In the genomic region with DNA sequence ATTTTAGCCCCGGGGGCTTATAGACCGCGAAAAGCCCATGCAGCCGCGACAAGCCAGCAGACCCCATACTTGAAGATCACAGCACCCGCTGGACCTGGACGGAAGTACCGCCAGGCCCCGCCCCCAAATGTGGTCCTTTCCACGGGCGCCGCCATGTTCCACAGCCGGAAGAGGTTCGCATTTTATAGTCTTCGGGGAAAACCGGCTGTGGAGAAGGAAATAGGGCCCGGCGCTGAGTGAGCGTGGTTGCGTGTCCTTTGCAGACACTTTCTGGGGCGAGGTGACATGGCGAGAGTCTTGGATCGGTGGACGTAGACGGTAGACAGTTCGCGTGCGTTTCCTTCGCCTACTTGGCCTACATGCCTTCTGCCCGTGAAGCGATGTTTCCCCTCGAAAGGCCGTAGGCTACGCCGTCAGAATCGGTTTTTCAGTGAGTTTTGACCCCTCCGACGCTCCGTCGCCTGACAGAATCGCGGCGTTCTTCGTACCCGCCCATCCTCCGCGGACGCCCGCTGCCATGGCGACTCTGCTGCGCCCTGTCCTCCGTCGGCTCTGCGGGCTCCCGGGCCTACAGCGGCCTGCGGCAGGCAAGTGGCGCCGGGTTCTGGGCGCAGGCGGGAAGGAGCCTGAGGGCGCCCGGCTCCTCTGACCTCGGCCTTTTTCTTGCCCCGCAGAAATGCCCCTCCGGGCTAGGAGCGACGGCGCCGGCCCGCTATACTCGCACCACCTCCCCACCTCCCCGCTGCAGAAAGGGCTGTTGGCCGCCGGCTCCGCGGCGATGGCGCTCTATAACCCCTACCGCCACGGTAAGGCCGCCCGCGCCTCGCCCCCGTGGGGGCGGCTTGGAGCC, we compare ENCODE assay signal across 8 cellular contexts. TPM values are rescaled to one million over a fixed set of nuclear protein-coding genes. Genes with fewer than 3 reads are reported as not detected.
A peak's percentile ranks its signal among the peaks of the same experiment; 100 is the strongest.
DNase-seq lines count a peak whose midpoint lies in the region; ATAC-seq, FAIRE-seq and TF ChIP-seq lines count a peak whose summit lies in the region.

A gene (plus strand): TSS at position 498 of the 850 bp plus-strand sequence. CDS start 20 bp downstream, at position 518.
A gene with protein sequence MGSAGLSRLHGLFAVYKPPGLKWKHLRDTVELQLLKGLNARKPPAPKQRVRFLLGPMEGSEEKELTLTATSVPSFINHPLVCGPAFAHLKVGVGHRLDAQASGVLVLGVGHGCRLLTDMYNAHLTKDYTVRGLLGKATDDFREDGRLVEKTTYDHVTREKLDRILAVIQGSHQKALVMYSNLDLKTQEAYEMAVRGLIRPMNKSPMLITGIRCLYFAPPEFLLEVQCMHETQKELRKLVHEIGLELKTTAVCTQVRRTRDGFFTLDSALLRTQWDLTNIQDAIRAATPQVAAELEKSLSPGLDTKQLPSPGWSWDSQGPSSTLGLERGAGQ (minus strand): TSS at position 106 of the 850 bp plus-strand sequence. CDS start 39 bp downstream, at position 67.

- H3K27me3 ChIP-seq in cardiac muscle cell (no peaks in the 10 kb centered on the region), parathyroid adenoma (ENCODE audit: control insufficient read depth, insufficient read depth, low read length) (no peaks in the 10 kb centered on the region), tibial artery (no peaks in the 10 kb centered on the region)

- peak within 1 kb of the TSS; percentile 75 for H3K4me2 ChIP-seq in parathyroid adenoma (ENCODE audit: low read length)

- peaks cover 12% of the 10 kb centered on the region for H3K36me3 Mint-ChIP-seq in activated naive CD8-positive, alpha-beta T cell treated with anti-CD3 and anti-CD28 coated beads, Interleukin-2, amount 50 U/mL, for 24 hours (ENCODE audit: low read depth)

- peak; percentile 89 for FAIRE-seq in GM12891 (lab: Jason Lieb, UNC)

- ATAC-seq in HG02798 (IDR thresholded peaks at IDR 0.05; ENCODE audit: poor library complexity, unreplicated experiment), result peak; percentile 83
- peak; percentile 89 for ATAC-seq in activated naive CD8-positive, alpha-beta T cell treated with anti-CD3 and anti-CD28 coated beads, Interleukin-2, amount 50 U/mL, for 24 hours

- H3K4me1 ChIP-seq in cardiac muscle cell (ENCODE audit: low read depth), result peaks cover 13% of the 10 kb centered on the region
- peaks cover 2% of the 10 kb centered on the region for H3K4me1 ChIP-seq in parathyroid adenoma
- H3K4me1 ChIP-seq in tibial artery, result peaks cover 0 to 36% (median 20%) of the 10 kb centered on the region in 4 donors

- peak within 1 kb of the TSS; percentile 60 for H3K4me3 ChIP-seq in cardiac muscle cell
- H3K4me3 ChIP-seq in parathyroid adenoma (ENCODE audit: low read depth, low read length), result peak within 1 kb of the TSS; percentile 98
- H3K4me3 ChIP-seq in tibial artery, result peak within 1 kb of the TSS; percentile 83 to 91

- peak; percentile 90 for TF ChIP-seq POLR2A in GM12891 (IDR thresholded peaks at IDR 0.05; ENCODE audit: low read depth, low read length)

- H3K4me3 Mint-ChIP-seq in activated naive CD8-positive, alpha-beta T cell treated with anti-CD3 and anti-CD28 coated beads, Interleukin-2, amount 50 U/mL, for 24 hours, result peak within 1 kb of the TSS; percentile 99

- TF ChIP-seq CTCF in cardiac muscle cell (IDR thresholded peaks at IDR 0.05; ENCODE audit: low read depth, low read length), result no peak
- TF ChIP-seq CTCF in parathyroid adenoma (IDR thresholded peaks at IDR 0.05), result no peak
- TF ChIP-seq CTCF in tibial artery (IDR thresholded peaks at IDR 0.05), result no peak

- H3K36me3 ChIP-seq in cardiac muscle cell, result no peaks in the 10 kb centered on the region
- no peaks in the 10 kb centered on the region for H3K36me3 ChIP-seq in parathyroid adenoma (ENCODE audit: control insufficient read depth, insufficient read depth, low read length)
- H3K36me3 ChIP-seq in tibial artery, result peaks cover 6 to 60% (median 23%) of the 10 kb centered on the region in 3 donors

- DNase-seq in GM12891 (ENCODE audit: insufficient read length, low spot score) (peak; percentile 91), NCI-H1436 (lab: John Stamatoyannopoulos, UW) (peak; percentile 92), SW480 (ENCODE audit: low spot score) (peak; percentile 94), cardiac muscle cell (ENCODE audit: low read depth in 1 of 2, low spot score in 1 of 2) (peak; percentile 96 to 98), tibial artery (peak; percentile 95)
- DNase-seq in activated naive CD8-positive, alpha-beta T cell treated with anti-CD3 and anti-CD28 coated beads, Interleukin-2, amount 50 U/mL, for 24 hours, result peak; percentile 94

- H3K9me3 ChIP-seq in cardiac muscle cell (ENCODE audit: low read depth) (no peaks in the 10 kb centered on the region), parathyroid adenoma (ENCODE audit: control insufficient read depth, low read length) (no peaks in the 10 kb centered on the region), tibial artery (no peaks in the 10 kb centered on the region)

- H3K9ac ChIP-seq in parathyroid adenoma, result no peak within 1 kb of the TSS

- peaks cover 4% of the 10 kb centered on the region for H3K27me3 Mint-ChIP-seq in activated naive CD8-positive, alpha-beta T cell treated with anti-CD3 and anti-CD28 coated beads, Interleukin-2, amount 50 U/mL, for 24 hours

- H3K27ac Mint-ChIP-seq in activated naive CD8-positive, alpha-beta T cell treated with anti-CD3 and anti-CD28 coated beads, Interleukin-2, amount 50 U/mL, for 24 hours, result peak within 1 kb of the TSS; percentile 99

- H2AFZ ChIP-seq in parathyroid adenoma, result peak within 1 kb of the TSS; percentile 57

- H3K27ac ChIP-seq in cardiac muscle cell (peak within 1 kb of the TSS; percentile 87), parathyroid adenoma (peak within 1 kb of the TSS; percentile 90), tibial artery (peak within 1 kb of the TSS; percentile 80 to 83)

- peaks cover 32% of the 10 kb centered on the region for H3K4me1 Mint-ChIP-seq in activated naive CD8-positive, alpha-beta T cell treated with anti-CD3 and anti-CD28 coated beads, Interleukin-2, amount 50 U/mL, for 24 hours

- intact Hi-C loops in tibial artery (cut with DNase I; ENCODE audit: low total_unique reads), result no loop called here

- no peaks in the 10 kb centered on the region for H3K9me3 Mint-ChIP-seq in activated naive CD8-positive, alpha-beta T cell treated with anti-CD3 and anti-CD28 coated beads, Interleukin-2, amount 50 U/mL, for 24 hours

- peaks cover 8% of the 10 kb centered on the region for H3K79me2 ChIP-seq in parathyroid adenoma

TF ChIP-seq in GM12891, 5 proteins besides CTCF, POLR2A, EP300 and RAD21:
- TF ChIP-seq POLR2AphosphoS5 (IDR thresholded peaks at IDR 0.05; ENCODE audit: low read depth, low read length) (peak; percentile 51; the same call in 1 of the 2 replicates), TAF1 (IDR thresholded peaks at IDR 0.05; ENCODE audit: low read depth, low read length) (peak; percentile 86), POU2F2 (IDR thresholded peaks at IDR 0.05; ENCODE audit: low read depth, low read length) (peak; percentile 84; the same call in 1 of the 2 replicates), PAX5 (IDR thresholded peaks at IDR 0.05; ENCODE audit: insufficient read depth, low read length, severe bottlenecking) (no peak), SPI1 (IDR thresholded peaks at IDR 0.05; ENCODE audit: low read depth, low read length) (no peak)
TF ChIP-seq in GM12891: peak in this region for 3.

RNA-seq across cellular contexts. Expression of the first gene that starts in this region (rescaled TPM):
- polyA plus RNA-seq in GM12891 (2012; ENCODE audit: low read depth, missing spikeins), result 31.6 TPM
- 87.1 and 93.3 TPM in 2 replicates for total RNA-seq in cardiac muscle cell
- 75.1 and 81.1 TPM in 2 replicates for polyA plus RNA-seq in cardiac muscle cell

RNA-seq across cellular contexts. Expression of the second gene that starts in this region (rescaled TPM):
- polyA plus RNA-seq in GM12891 (2012; ENCODE audit: low read depth, missing spikeins), result 18.9 TPM
- 15.5 and 18.6 TPM in 2 replicates for total RNA-seq in cardiac muscle cell
- polyA plus RNA-seq in cardiac muscle cell, result 54.2 and 63.5 TPM in 2 replicates

Comparison
In these comparisons a context has a peak if more than half of its experiments do, and no peak if none do; other contexts are left out.
1. Peak in every context shown above with its lines: DNase-seq, ATAC-seq, H3K4me3 ChIP-seq and H3K27ac ChIP-seq.